In the genomic region with DNA sequence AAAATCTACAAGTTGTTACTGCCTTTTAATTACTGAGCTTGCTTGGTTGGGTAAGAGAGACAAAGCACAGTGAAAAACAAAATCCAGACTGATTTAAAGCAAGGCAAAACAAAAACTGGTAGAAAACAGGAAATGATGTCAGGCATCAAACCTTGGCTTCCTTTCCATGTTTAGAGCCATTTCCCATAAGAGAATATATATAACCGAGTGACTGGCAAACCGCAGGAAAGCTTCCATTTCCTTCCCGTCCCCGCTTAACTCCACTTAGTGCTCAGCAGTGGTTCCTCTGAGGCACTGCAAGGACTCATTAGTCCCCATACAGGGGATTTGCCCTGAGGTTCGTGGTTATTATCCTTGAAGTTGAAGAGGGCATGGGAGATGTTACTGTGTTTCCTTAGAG, we compare ENCODE assay signal across 15 cellular contexts.
A peak's percentile ranks its signal among the peaks of the same experiment; 100 is the strongest.
DNase-seq lines count a peak whose midpoint lies in the region; ATAC-seq and TF ChIP-seq lines count a peak whose summit lies in the region.
"Had no signal": no experiment of that assay in that cellular context is flagged by ENCODE, and none has a peak within 500 bp of the region (broad histone marks: within the 10 kb centered on the region; RNA-seq: fewer than 3 reads in every experiment).

No MANE protein-coding gene starts in this region.

- H3K4me1 ChIP-seq in GM23338 (ENCODE audit: insufficient read depth) = no peaks in the 10 kb centered on the region

- peak overlapping the region; percentile 67; the same call in 1 of the 2 replicates for H2AFZ ChIP-seq in GM23338

- no peak overlapping the region for H3K4me3 ChIP-seq in GM23338

- no peaks in the 10 kb centered on the region for H3F3A ChIP-seq in GM23338 (replicated peaks; ENCODE audit: low read depth)

- H3K36me3 ChIP-seq in GM23338 (ENCODE audit: insufficient read depth) = no peaks in the 10 kb centered on the region; the same call in 1 of the 2 replicates

- H3K36me3 Mint-ChIP-seq in GM23338 (ENCODE audit: low read depth) = no peaks in the 10 kb centered on the region
- H3K36me3 Mint-ChIP-seq in activated naive CD8-positive, alpha-beta T cell treated with anti-CD3 and anti-CD28 coated beads, Interleukin-2, amount 10 ng/mL, durations not matched to agents 7 days and 5 days = peaks cover 18% of the 10 kb centered on the region
- H3K36me3 Mint-ChIP-seq in naive B cell = peaks cover 4 to 20% of the 10 kb centered on the region in 2 donors

- peaks cover 14% of the 10 kb centered on the region; the same call in 1 of the 2 replicates for H3K9me2 ChIP-seq in GM23338 (ENCODE audit: insufficient read depth)

- H3K27ac Mint-ChIP-seq in GM23338 (no peak overlapping the region), naive B cell (peak overlapping the region in 2 of 6 donors; percentile 37 to 45)
- peak overlapping the region; percentile 43 for H3K27ac Mint-ChIP-seq in activated naive CD8-positive, alpha-beta T cell treated with anti-CD3 and anti-CD28 coated beads, Interleukin-2, amount 10 ng/mL, durations not matched to agents 7 days and 5 days
- H3K27ac Mint-ChIP-seq: dendritic cell treated with granulocyte-macrophage colony-stimulating factor and Interleukin-4, amounts not matched to agents 40 ng/mL and 50 ng/mL, for 4 days had no signal

- H3K4me2 ChIP-seq in GM23338 = no peak overlapping the region

- H3K4me1 Mint-ChIP-seq in GM23338 = peaks cover 6% of the 10 kb centered on the region; the same call in 1 of the 3 replicates
- H3K4me1 Mint-ChIP-seq in activated naive CD8-positive, alpha-beta T cell treated with anti-CD3 and anti-CD28 coated beads, Interleukin-2, amount 10 ng/mL, durations not matched to agents 7 days and 5 days = peaks cover 14% of the 10 kb centered on the region
- peaks cover 10 to 20% (median 13%) of the 10 kb centered on the region in 3 donors for H3K4me1 Mint-ChIP-seq in naive B cell
- H3K4me1 Mint-ChIP-seq: neural crest cell had no signal

- H3K27me3 ChIP-seq in GM23338 (ENCODE audit: insufficient read depth) = no peaks in the 10 kb centered on the region

- peaks cover 7% of the 10 kb centered on the region; the same call in 2 of the 3 replicates for H3K9me3 Mint-ChIP-seq in GM23338
- peaks cover 14% of the 10 kb centered on the region for H3K9me3 Mint-ChIP-seq in activated naive CD8-positive, alpha-beta T cell treated with anti-CD3 and anti-CD28 coated beads, Interleukin-2, amount 10 ng/mL, durations not matched to agents 7 days and 5 days
- H3K9me3 Mint-ChIP-seq in naive B cell = peaks cover 2 to 14% (median 8%) of the 10 kb centered on the region in 7 donors

- H3K27ac ChIP-seq in GM23338 (ENCODE audit: low read depth) = no peak overlapping the region

- H4K20me1 ChIP-seq in GM23338 (replicated peaks; ENCODE audit: insufficient read depth) = no peaks in the 10 kb centered on the region

- no peaks in the 10 kb centered on the region for H3K27me3 Mint-ChIP-seq in GM23338 (ENCODE audit: insufficient read depth, low read depth, poor library complexity)
- H3K27me3 Mint-ChIP-seq in activated naive CD8-positive, alpha-beta T cell treated with anti-CD3 and anti-CD28 coated beads, Interleukin-2, amount 10 ng/mL, durations not matched to agents 7 days and 5 days = no peaks in the 10 kb centered on the region
- no peaks in the 10 kb centered on the region for H3K27me3 Mint-ChIP-seq in naive B cell

- ATAC-seq in GM23338 (no peak), naive B cell (ENCODE audit: low read depth in 2 of 2) (peak in 1 of 2 donors; percentile 27), GM19395 (IDR thresholded peaks at IDR 0.05; ENCODE audit: unreplicated experiment) (no peak), HG03342 (IDR thresholded peaks at IDR 0.05; ENCODE audit: unreplicated experiment) (no peak), GM18517 (IDR thresholded peaks at IDR 0.05; ENCODE audit: unreplicated experiment) (no peak)
- no peak for ATAC-seq in activated naive CD8-positive, alpha-beta T cell treated with anti-CD3 and anti-CD28 coated beads, Interleukin-2, amount 10 ng/mL, durations not matched to agents 7 days and 5 days (ENCODE audit: low read depth)
- ATAC-seq: HCT116 had no signal

- peak; percentile 3 for DNase-seq in NOMO-1 treated with DMSO at 0.1 percent for 48 hours (lab: John Stamatoyannopoulos, UW; ENCODE audit: unreplicated experiment)
- DNase-seq in NOMO-1 treated with dmso at 0.1 percent for 144 hours (lab: John Stamatoyannopoulos, UW; ENCODE audit: unreplicated experiment) = no peak
- no peak for DNase-seq in GM23338 (ENCODE audit: low spot score)
- DNase-seq in activated naive CD8-positive, alpha-beta T cell treated with anti-CD3 and anti-CD28 coated beads, Interleukin-2, amount 10 ng/mL, durations not matched to agents 7 days and 5 days = no peak
- DNase-seq in naive B cell = no peak
- DNase-seq: DMS79 treated with DMSO at 0.1 percent for 48 hours, foreskin fibroblast, NCI-H1694 treated with DMSO at 0.1 percent for 48 hours, trophoblast cell had no signal

- POLR2A ChIA-PET in activated naive CD8-positive, alpha-beta T cell treated with anti-CD3 and anti-CD28 coated beads, Interleukin-2, amount 10 ng/mL, durations not matched to agents 7 days and 5 days (lab: Charles Lee) = no interaction called here

- no peaks in the 10 kb centered on the region for H3K79me2 ChIP-seq in GM23338 (replicated peaks; ENCODE audit: insufficient read depth)

- no peak for TF ChIP-seq CTCF in GM23338 (conservative IDR thresholded peaks at IDR 0.05; ENCODE audit: low read depth in 2 of 2)

- no peak overlapping the region for H3K4me3 Mint-ChIP-seq in GM23338
- H3K4me3 Mint-ChIP-seq in activated naive CD8-positive, alpha-beta T cell treated with anti-CD3 and anti-CD28 coated beads, Interleukin-2, amount 10 ng/mL, durations not matched to agents 7 days and 5 days = peak overlapping the region; percentile 12
- peak overlapping the region in 7 of 8 donors; percentile 34 to 58 (median 43) for H3K4me3 Mint-ChIP-seq in naive B cell
- H3K4me3 Mint-ChIP-seq: dendritic cell treated with granulocyte-macrophage colony-stimulating factor and Interleukin-4, amounts not matched to agents 40 ng/mL and 50 ng/mL, for 4 days; neural crest cell had no signal

TF ChIP-seq in GM23338, 12 proteins besides CTCF, POLR2A, EP300 and RAD21 (continues in another document):
- TF ChIP-seq POLR2AphosphoS5 (IDR thresholded peaks at IDR 0.05; ENCODE audit: low read depth) (no peak), JUNB (IDR thresholded peaks at IDR 0.05; ENCODE audit: unreplicated experiment) (no peak), ZNF114 (CRISPR knock-in tag; IDR thresholded peaks at IDR 0.05) (no peak)
- TF ChIP-seq, protein P1, sequence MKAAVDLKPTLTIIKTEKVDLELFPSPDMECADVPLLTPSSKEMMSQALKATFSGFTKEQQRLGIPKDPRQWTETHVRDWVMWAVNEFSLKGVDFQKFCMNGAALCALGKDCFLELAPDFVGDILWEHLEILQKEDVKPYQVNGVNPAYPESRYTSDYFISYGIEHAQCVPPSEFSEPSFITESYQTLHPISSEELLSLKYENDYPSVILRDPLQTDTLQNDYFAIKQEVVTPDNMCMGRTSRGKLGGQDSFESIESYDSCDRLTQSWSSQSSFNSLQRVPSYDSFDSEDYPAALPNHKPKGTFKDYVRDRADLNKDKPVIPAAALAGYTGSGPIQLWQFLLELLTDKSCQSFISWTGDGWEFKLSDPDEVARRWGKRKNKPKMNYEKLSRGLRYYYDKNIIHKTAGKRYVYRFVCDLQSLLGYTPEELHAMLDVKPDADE (IDR thresholded peaks at IDR 0.05) = no peak
